ENCODE assay signal across 9 cellular contexts in the genomic region with DNA sequence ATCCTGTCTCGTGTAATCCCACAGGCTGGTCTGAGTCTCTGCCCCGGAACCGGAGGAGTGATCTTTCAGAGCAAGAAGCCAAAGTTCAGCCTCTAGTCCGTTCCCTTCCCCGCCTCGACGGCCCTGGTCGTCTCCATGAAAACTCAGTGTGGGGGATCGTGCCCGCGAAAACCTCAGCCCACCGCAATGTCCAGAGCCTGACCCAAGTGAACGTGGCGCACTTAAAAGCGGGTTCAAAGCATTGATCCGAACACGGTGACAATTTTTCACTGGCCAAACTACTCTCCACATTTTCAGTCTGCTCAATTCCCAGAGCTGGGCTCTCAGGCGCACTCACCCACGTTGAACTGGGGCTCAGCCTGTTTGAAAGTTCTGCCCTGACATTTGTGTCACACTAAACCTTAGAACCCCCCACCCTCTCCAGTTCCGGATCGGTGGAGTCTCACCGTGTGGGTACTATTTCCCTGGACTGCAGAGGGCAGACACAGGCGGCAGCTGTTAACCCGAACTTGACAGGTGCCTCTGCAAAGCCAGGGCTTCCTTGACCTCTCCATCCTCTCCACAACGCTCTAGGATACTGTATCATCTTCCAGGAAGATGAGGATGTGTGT. TPM values are rescaled to one million over a fixed set of nuclear protein-coding genes. Genes with fewer than 3 reads are reported as not detected.
DNase-seq lines count a peak whose midpoint lies in the region; ATAC-seq and TF ChIP-seq lines count a peak whose summit lies in the region.
"Had no signal": no experiment of that assay in that cellular context is flagged by ENCODE, and none has a peak within 500 bp of the region (broad histone marks: within the 10 kb centered on the region; RNA-seq: fewer than 3 reads in every experiment).

No MANE protein-coding gene starts in this region.

- H3K27ac Mint-ChIP-seq in activated CD4-positive, alpha-beta T cell treated with anti-CD3 and anti-CD28 coated beads for 36 hours = no peak overlapping the region
- H3K27ac Mint-ChIP-seq in mesothelial cell of epicardium = peak overlapping the region; percentile 80
- H3K27ac Mint-ChIP-seq: activated naive CD4-positive, alpha-beta T cell treated with anti-CD3 and anti-CD28 coated beads, Interleukin-2, amount 50 U/mL, for 72 hours had no signal

- POLR2A ChIA-PET in activated CD4-positive, alpha-beta T cell treated with anti-CD3 and anti-CD28 coated beads for 36 hours (lab: Charles Lee) = no interaction called here

- H3K27ac ChIP-seq in Peyer's patch (peak overlapping the region in 1 of 4 donors; percentile 9), dorsolateral prefrontal cortex (peak overlapping the region in 24 of 59 donors; percentile 6 to 71 (median 38)), vagina (peak overlapping the region; percentile 59)

- H3K4me1 Mint-ChIP-seq in activated CD4-positive, alpha-beta T cell treated with anti-CD3 and anti-CD28 coated beads for 36 hours = peaks cover 16% of the 10 kb centered on the region
- H3K4me1 Mint-ChIP-seq in mesothelial cell of epicardium = peaks cover 36% of the 10 kb centered on the region

- H3K4me1 ChIP-seq in Peyer's patch (peaks cover 0 to 5% (median 2%) of the 10 kb centered on the region in 4 donors), vagina (peaks cover 37% of the 10 kb centered on the region)

- no peaks in the 10 kb centered on the region for H3K9me3 ChIP-seq in Peyer's patch
- H3K9me3 ChIP-seq in vagina = no peaks in the 10 kb centered on the region

- H3K36me3 Mint-ChIP-seq in activated CD4-positive, alpha-beta T cell treated with anti-CD3 and anti-CD28 coated beads for 36 hours (ENCODE audit: low read depth) = no peaks in the 10 kb centered on the region
- H3K36me3 Mint-ChIP-seq in mesothelial cell of epicardium = no peaks in the 10 kb centered on the region

- TF ChIP-seq CTCF in Peyer's patch (IDR thresholded peaks at IDR 0.05) (no peak), dorsolateral prefrontal cortex (IDR thresholded peaks at IDR 0.05 in 54 of 56, conservative IDR thresholded peaks at IDR 0.05 in 2 of 56; ENCODE audit: low read depth in 1 of 56, partially characterized antibody in 56 of 56) (no peak), mesothelial cell of epicardium (IDR thresholded peaks at IDR 0.05; ENCODE audit: unreplicated experiment) (no peak), vagina (IDR thresholded peaks at IDR 0.05) (no peak)

- H3K36me3 ChIP-seq in Peyer's patch (no peaks in the 10 kb centered on the region), vagina (no peaks in the 10 kb centered on the region)

- peak; percentile 16 for DNase-seq in activated CD4-positive, alpha-beta T cell treated with anti-CD3 and anti-CD28 coated beads for 36 hours
- no peak for DNase-seq in activated CD4-positive, alpha-beta T cell treated with anti-CD3 and anti-CD28 coated beads, Interleukin-2, amount 50 U/mL, for 1 hour
- DNase-seq in Peyer's patch = peak in 2 of 3 donors; percentile 51 to 53
- DNase-seq in dorsolateral prefrontal cortex = peak in 2 of 10 donors; percentile 16 to 24
- peak in 1 of 2 experiments; percentile 39 for DNase-seq in mesothelial cell of epicardium (ENCODE audit: low spot score in 2 of 2, unreplicated experiment in 2 of 2)
- no peak for DNase-seq in vagina (ENCODE audit: extremely low spot score in 2 of 2)
- DNase-seq in NCI-H1092 treated with DMSO at 0.1 percent for 48 hours (lab: John Stamatoyannopoulos, UW) = no peak
- DNase-seq in NK-92 (lab: John Stamatoyannopoulos, UW; ENCODE audit: unreplicated experiment) = no peak

- H3K4me3 ChIP-seq in Peyer's patch (peak overlapping the region; percentile 42 to 71 (median 64)), dorsolateral prefrontal cortex (peak overlapping the region; percentile 25 to 85 (median 69)), vagina (peak overlapping the region; percentile 88 to 93)

- H3K27me3 Mint-ChIP-seq in activated CD4-positive, alpha-beta T cell treated with anti-CD3 and anti-CD28 coated beads for 36 hours = peaks cover 39% of the 10 kb centered on the region
- H3K27me3 Mint-ChIP-seq in mesothelial cell of epicardium (ENCODE audit: low read depth) = no peaks in the 10 kb centered on the region

- no peaks in the 10 kb centered on the region for H3K27me3 ChIP-seq in Peyer's patch
- peaks cover 0 to 68% (median 5%) of the 10 kb centered on the region in 45 donors for H3K27me3 ChIP-seq in dorsolateral prefrontal cortex
- no peaks in the 10 kb centered on the region for H3K27me3 ChIP-seq in vagina

- H3K4me3 Mint-ChIP-seq in activated CD4-positive, alpha-beta T cell treated with anti-CD3 and anti-CD28 coated beads for 36 hours = peak overlapping the region; percentile 59
- peak overlapping the region; percentile 81 for H3K4me3 Mint-ChIP-seq in mesothelial cell of epicardium

- intact Hi-C loops in activated CD4-positive, alpha-beta T cell treated with anti-CD3 and anti-CD28 coated beads for 36 hours (cut with DNase I, micrococcal nuclease) = no loop called here
- intact Hi-C loops in dorsolateral prefrontal cortex (cut with DNase I) (no loop called here), vagina (cut with DNase I) (no loop called here)

- no peak for ATAC-seq in activated CD4-positive, alpha-beta T cell treated with anti-CD3 and anti-CD28 coated beads for 36 hours

- CTCF ChIA-PET in activated CD4-positive, alpha-beta T cell treated with anti-CD3 and anti-CD28 coated beads for 36 hours (lab: Charles Lee) = no interaction called here

- no peaks in the 10 kb centered on the region for H3K9me3 Mint-ChIP-seq in activated CD4-positive, alpha-beta T cell treated with anti-CD3 and anti-CD28 coated beads for 36 hours (ENCODE audit: low read depth)
- no peaks in the 10 kb centered on the region for H3K9me3 Mint-ChIP-seq in mesothelial cell of epicardium
- H3K9me3 Mint-ChIP-seq: activated naive CD4-positive, alpha-beta T cell treated with anti-CD3 and anti-CD28 coated beads, Interleukin-2, amount 50 U/mL, for 72 hours had no signal

- no peak for TF ChIP-seq POLR2A in Peyer's patch (IDR thresholded peaks at IDR 0.05)
- TF ChIP-seq POLR2A in vagina (IDR thresholded peaks at IDR 0.05) = no peak

RNA-seq across cellular contexts. Expression of a gene that starts 0.9 kb away (rescaled TPM):
- total RNA-seq in activated CD4-positive, alpha-beta T cell treated with anti-CD3 and anti-CD28 coated beads for 36 hours = under 1 TPM; 0.21 to 0.30 TPM
- total RNA-seq in Peyer's patch = 10 to 100 TPM in 2 of 4 donors, 1 to 10 TPM in 1, under 1 TPM in 1; 0.53 to 12.6 (median 6.3) TPM
- 10 to 100 TPM in 119 of 120 experiments, 1 to 10 TPM in 1; 9.9 to 57.6 (median 40.2) TPM for total RNA-seq in dorsolateral prefrontal cortex
- 79.4 to 89.1 TPM (median 80.7 TPM) in 3 replicates for total RNA-seq in mesothelial cell of epicardium
- total RNA-seq in vagina = 25.3 TPM
- total RNA-seq: activated naive CD4-positive, alpha-beta T cell treated with anti-CD3 and anti-CD28 coated beads, Interleukin-2, amount 50 U/mL, for 72 hours had no signal

Comparison
In these comparisons a context has a peak if more than half of its experiments do, and no peak if none do; other contexts are left out.
1. DNase-seq: peak in activated CD4-positive, alpha-beta T cell treated with anti-CD3 and anti-CD28 coated beads for 36 hours (single experiment) and Peyer's patch (2 of 3); none in activated CD4-positive, alpha-beta T cell treated with anti-CD3 and anti-CD28 coated beads, Interleukin-2, amount 50 U/mL, for 1 hour (single experiment), vagina (0 of 2), NCI-H1092 treated with DMSO at 0.1 percent for 48 hours (single experiment) and NK-92 (single experiment).
2. Peak in every context shown above with its lines, with median percentiles within 50 percentile points of each other: H3K4me3 ChIP-seq.